In genomic region chr6:137813308-137813707, GRCh38 we compare ENCODE assay signal across 24 cellular contexts. TPM values are rescaled to one million over a fixed set of nuclear protein-coding genes. Genes with fewer than 3 reads are reported as not detected.
DNase-seq lines count a peak whose midpoint lies in the region; ATAC-seq and TF ChIP-seq lines count a peak whose summit lies in the region.
"Had no signal": no experiment of that assay in that cellular context is flagged by ENCODE, and none has a peak within 500 bp of the region (broad histone marks: within the 10 kb centered on the region; RNA-seq: fewer than 3 reads in every experiment).

No MANE protein-coding gene starts in this region.

- CTCF ChIA-PET in PC-3 (lab: Charles Lee): no interaction called here

- H3K9me2 ChIP-seq in PC-3 (replicated peaks; ENCODE audit: low read length): no peaks in the 10 kb centered on the region

- DNase-seq in natural killer cell (no peak), PC-3 (peak; percentile 43), NCI-H146 (lab: John Stamatoyannopoulos, UW) (no peak), uterus (no peak), left lung (no peak)
- no peak for DNase-seq in natural killer cell treated with Interleukin-12 subunit alpha and Interleukin-12 subunit beta and Interleukin-15 and Interleukin-18, amount 100 ng/mL, for 72 hours (ENCODE audit: low spot score)
- DNase-seq: activated CD4-positive, alpha-beta T cell treated with anti-CD3 and anti-CD28 coated beads for 48 hours; activated CD8-positive, alpha-beta memory T cell treated with anti-CD3 and anti-CD28 coated beads, Interleukin-2, amount 50 U/mL, for 4 hours; activated gamma-delta T cell treated with Interleukin-2 at 50 U/mL for 16 hours; cerebellar nuclear complex; DMS79 treated with DMSO at 0.1 percent for 48 hours; esophagus squamous epithelium; H7; left cardiac atrium; NCI-H1417; NCI-H748 treated with DMSO at 0.1 percent for 48 hours; Right ventricle myocardium superior; stimulated activated CD4-positive, alpha-beta T cell treated with anti-CD3 and anti-CD28 coated beads, Interleukin-2, amount 100 ng/mL, for 24 hours; stimulated activated naive CD8-positive, alpha-beta T cell treated with anti-CD3 and anti-CD28 coated beads, Interleukin-15, Interleukin-2, amounts not matched to agents 100 U/mL and 50 U/mL, for 24 hours; thyroid gland had no signal

- H3K36me3 ChIP-seq in PC-3 (ENCODE audit: low read depth, low read length): no peaks in the 10 kb centered on the region
- no peaks in the 10 kb centered on the region for H3K36me3 ChIP-seq in uterus
- no peaks in the 10 kb centered on the region for H3K36me3 ChIP-seq in left lung
- H3K36me3 ChIP-seq: esophagus squamous epithelium, thyroid gland had no signal

- no peak overlapping the region for H2AFZ ChIP-seq in PC-3 (ENCODE audit: low read length)

- no peaks in the 10 kb centered on the region for H3K27me3 ChIP-seq in PC-3 (ENCODE audit: low read length)
- no peaks in the 10 kb centered on the region for H3K27me3 ChIP-seq in uterus
- H3K27me3 ChIP-seq in left lung: no peaks in the 10 kb centered on the region
- H3K27me3 ChIP-seq: esophagus squamous epithelium, thyroid gland had no signal

- no peaks in the 10 kb centered on the region for H4K20me1 ChIP-seq in PC-3 (ENCODE audit: low read length)

- H3K4me1 Mint-ChIP-seq in natural killer cell: peaks cover 35 to 39% of the 10 kb centered on the region in 2 donors
- H3K4me1 Mint-ChIP-seq in natural killer cell treated with Interleukin-12 subunit alpha and Interleukin-12 subunit beta and Interleukin-15 and Interleukin-18, amount 100 ng/mL, for 72 hours (ENCODE audit: low read depth in 2 of 2): peaks cover 42 to 44% of the 10 kb centered on the region in 2 donors

- H3K9me3 ChIP-seq in PC-3 (ENCODE audit: low read length) (no peaks in the 10 kb centered on the region), uterus (no peaks in the 10 kb centered on the region), left lung (no peaks in the 10 kb centered on the region)
- H3K9me3 ChIP-seq: esophagus squamous epithelium, thyroid gland had no signal

- H3K4me3 ChIP-seq in PC-3 (ENCODE audit: low read length): no peak overlapping the region
- no peak overlapping the region for H3K4me3 ChIP-seq in uterus
- H3K4me3 ChIP-seq in left lung: no peak overlapping the region
- H3K4me3 ChIP-seq: esophagus squamous epithelium, thyroid gland had no signal

- H3K27ac ChIP-seq in PC-3 (ENCODE audit: low read length) (no peak overlapping the region), uterus (no peak overlapping the region), left lung (no peak overlapping the region)
- H3K27ac ChIP-seq: esophagus squamous epithelium, thyroid gland had no signal

- H3K36me3 Mint-ChIP-seq in natural killer cell: no peaks in the 10 kb centered on the region
- no peaks in the 10 kb centered on the region for H3K36me3 Mint-ChIP-seq in natural killer cell treated with Interleukin-12 subunit alpha and Interleukin-12 subunit beta and Interleukin-15 and Interleukin-18, amount 100 ng/mL, for 72 hours

- H3K4me2 ChIP-seq in PC-3 (ENCODE audit: low read length): no peak overlapping the region

- peak overlapping the region; percentile 51 to 94 for H3K27ac Mint-ChIP-seq in natural killer cell
- H3K27ac Mint-ChIP-seq in natural killer cell treated with Interleukin-12 subunit alpha and Interleukin-12 subunit beta and Interleukin-15 and Interleukin-18, amount 100 ng/mL, for 72 hours: no peak overlapping the region
- H3K27ac Mint-ChIP-seq: progenitor cell of endocrine pancreas had no signal

- peaks cover 23% of the 10 kb centered on the region for H3K4me1 ChIP-seq in PC-3 (ENCODE audit: insufficient read depth, low read length)
- H3K4me1 ChIP-seq in uterus: no peaks in the 10 kb centered on the region
- H3K4me1 ChIP-seq in left lung: peaks cover 7 to 41% of the 10 kb centered on the region in 2 donors
- H3K4me1 ChIP-seq: thyroid gland had no signal

- no peak overlapping the region for H3K4me3 Mint-ChIP-seq in natural killer cell
- H3K4me3 Mint-ChIP-seq in natural killer cell treated with Interleukin-12 subunit alpha and Interleukin-12 subunit beta and Interleukin-15 and Interleukin-18, amount 100 ng/mL, for 72 hours: no peak overlapping the region
- H3K4me3 Mint-ChIP-seq: neural crest cell had no signal

- TF ChIP-seq POLR2A in uterus (IDR thresholded peaks at IDR 0.05): no peak

- H3K79me2 ChIP-seq in PC-3 (ENCODE audit: low read length): no peaks in the 10 kb centered on the region

- TF ChIP-seq CTCF in natural killer cell (IDR thresholded peaks at IDR 0.05) (no peak), PC-3 (conservative IDR thresholded peaks at IDR 0.05; ENCODE audit: low read depth, low read length) (no peak), uterus (IDR thresholded peaks at IDR 0.05) (no peak), left lung (IDR thresholded peaks at IDR 0.05) (no peak)

- POLR2A ChIA-PET in PC-3 (lab: Charles Lee; ENCODE audit: unreplicated experiment): no interaction called here

- no peak overlapping the region for H3K9ac ChIP-seq in PC-3 (ENCODE audit: low read length)

- BruUV-seq in PC-3 (replicated peaks; lab: Mats Ljungman, UMichigan): no TSS peak

- H3K9me3 Mint-ChIP-seq in natural killer cell: no peaks in the 10 kb centered on the region
- peaks cover 3% of the 10 kb centered on the region for H3K9me3 Mint-ChIP-seq in natural killer cell treated with Interleukin-12 subunit alpha and Interleukin-12 subunit beta and Interleukin-15 and Interleukin-18, amount 100 ng/mL, for 72 hours
- H3K9me3 Mint-ChIP-seq: neural crest cell had no signal

- no peaks in the 10 kb centered on the region for H3K27me3 Mint-ChIP-seq in natural killer cell (ENCODE audit: low read depth in 2 of 2)
- H3K27me3 Mint-ChIP-seq in natural killer cell treated with Interleukin-12 subunit alpha and Interleukin-12 subunit beta and Interleukin-15 and Interleukin-18, amount 100 ng/mL, for 72 hours: no peaks in the 10 kb centered on the region
- H3K27me3 Mint-ChIP-seq: progenitor cell of endocrine pancreas had no signal

- no peaks in the 10 kb centered on the region for H3F3A ChIP-seq in PC-3 (ENCODE audit: low read length, unreplicated experiment)

- intact Hi-C loops in natural killer cell (cut with micrococcal nuclease) (loop anchor here (5.0 kb wide), 1 partner anchor 51 kb away; no protein-coding TSS in a partner anchor), PC-3 (cut with micrococcal nuclease) (no loop called here), uterus (cut with DNase I; ENCODE audit: low total_unique reads) (no loop called here), left lung (cut with DNase I) (no loop called here)

- no peak for ATAC-seq in natural killer cell
- ATAC-seq in natural killer cell treated with Interleukin-12 subunit alpha and Interleukin-12 subunit beta and Interleukin-15 and Interleukin-18, amount 100 ng/mL, for 72 hours: no peak
- no peak for ATAC-seq in PC-3
- ATAC-seq in esophagus mucosa: peak; percentile 85
- no peak for ATAC-seq in GM19035 (IDR thresholded peaks at IDR 0.05; ENCODE audit: unreplicated experiment)
- ATAC-seq in left lung: no peak
- ATAC-seq: left cardiac atrium; stimulated activated naive CD8-positive, alpha-beta T cell treated with anti-CD3 and anti-CD28 coated beads, Interleukin-15, Interleukin-2, amounts not matched to agents 100 U/mL and 50 U/mL, for 24 hours had no signal

RNA-seq across cellular contexts. Expression of gene TNFAIP3, which starts 53.8 kb away (rescaled TPM):
- total RNA-seq in natural killer cell (1,000 to 10,000 TPM; 1,163 to 1,298 (median 1,241) TPM), PC-3 (2014; rRNA removed) (21.9 TPM in 2 replicates), esophagus mucosa (8.8 TPM), uterus (10 to 100 TPM; 14.4 to 36.2 (median 19.6) TPM), left lung (100 to 1,000 TPM in 1 of 2 donors, 10 to 100 TPM in 1; 22.6 to 102 TPM)
- total RNA-seq in natural killer cell treated with Interleukin-12 subunit alpha and Interleukin-12 subunit beta and Interleukin-15 and Interleukin-18, amount 100 ng/mL, for 72 hours: 100 to 1,000 TPM; 121 to 244 TPM

Comparison
In these comparisons a context has a peak if more than half of its experiments do, and no peak if none do; other contexts are left out.
1. H3K27ac Mint-ChIP-seq: peak in natural killer cell (2 of 2); none in natural killer cell treated with Interleukin-12 subunit alpha and Interleukin-12 subunit beta and Interleukin-15 and Interleukin-18, amount 100 ng/mL, for 72 hours (0 of 2).
2. RNA of gene TNFAIP3, which starts 53.8 kb away (total RNA-seq): 1,163 to 1,298 TPM in natural killer cell; 121 to 244 TPM in natural killer cell treated with Interleukin-12 subunit alpha and Interleukin-12 subunit beta and Interleukin-15 and Interleukin-18, amount 100 ng/mL, for 72 hours, 22.6 to 102 TPM in left lung, 21.9 TPM in PC-3, 14.4 to 36.2 TPM in uterus and 8.8 TPM in esophagus mucosa (single experiment); every median in the first group is over 4 times any median in the second.